Comparison of ENCODE assay signal across 24 cellular contexts in the genomic region with DNA sequence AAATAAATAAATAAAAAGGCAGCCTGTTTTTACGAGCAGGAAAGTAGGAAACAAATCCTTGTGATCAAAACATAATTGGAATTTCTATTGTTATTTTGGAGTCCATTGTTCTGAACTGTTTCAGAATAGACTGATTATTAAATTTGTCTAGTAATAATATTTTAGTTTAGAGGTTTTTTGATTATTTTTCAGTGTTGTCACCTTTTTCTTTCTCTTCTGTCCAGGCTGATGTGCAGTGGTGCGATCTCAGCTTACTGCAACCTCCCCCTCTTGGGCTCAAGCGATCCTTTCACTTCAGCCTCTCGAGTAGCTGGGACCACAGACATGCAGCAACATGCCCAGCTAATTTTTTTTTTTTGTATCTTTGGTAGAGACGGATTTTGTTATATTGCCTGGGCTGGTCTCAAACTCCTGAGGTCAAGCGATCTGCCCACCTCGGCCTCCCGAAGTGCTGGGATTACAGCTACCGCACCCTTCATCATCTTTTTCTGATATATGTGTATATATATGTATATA. TPM values are rescaled to one million over a fixed set of nuclear protein-coding genes. Genes with fewer than 3 reads are reported as not detected.
A peak's percentile ranks its signal among the peaks of the same experiment; 100 is the strongest.
DNase-seq lines count a peak whose midpoint lies in the region; TF ChIP-seq lines count a peak whose summit lies in the region.
"Had no signal": no experiment of that assay in that cellular context is flagged by ENCODE, and none has a peak within 500 bp of the region (broad histone marks: within the 10 kb centered on the region; RNA-seq: fewer than 3 reads in every experiment).

No MANE protein-coding gene starts in this region.

- H3K27ac ChIP-seq in osteoblast (ENCODE audit: low read depth, low read length), result no peak overlapping the region
- H3K27ac ChIP-seq: breast epithelium, esophagus muscularis mucosa, GM23248, prostate gland, upper lobe of right lung had no signal

- H3K4me2 ChIP-seq in osteoblast (ENCODE audit: insufficient read depth, low read length), result no peak overlapping the region

- peak overlapping the region; percentile 41 for H2AFZ ChIP-seq in osteoblast (ENCODE audit: low read length)
- H2AFZ ChIP-seq: GM23248 had no signal

- H3K79me2 ChIP-seq in osteoblast (ENCODE audit: insufficient read depth, low read length), result no peaks in the 10 kb centered on the region

- H3K4me3 ChIP-seq in osteoblast (ENCODE audit: insufficient read depth, low read length), result no peak overlapping the region
- H3K4me3 ChIP-seq: breast epithelium, esophagus muscularis mucosa, GM23248, lung, prostate gland, upper lobe of right lung had no signal

- peaks cover 29% of the 10 kb centered on the region for H3K36me3 Mint-ChIP-seq in brain

- DNase-seq in NCI-H1417 (lab: John Stamatoyannopoulos, UW), result peak in 2 of 3 experiments; percentile 24 to 26
- DNase-seq in NCI-H1417 treated with DMSO at 0.1 percent for 48 hours (lab: John Stamatoyannopoulos, UW), result no peak
- DNase-seq in NCI-H510A treated with DMSO at 0.1 percent for 48 hours (lab: John Stamatoyannopoulos, UW), result peak; percentile 20
- no peak for DNase-seq in osteoblast (ENCODE audit: insufficient read length, low spot score, missing footprints)
- no peak for DNase-seq in NCI-H1694 treated with DMSO at 0.1 percent for 48 hours (lab: John Stamatoyannopoulos, UW)
- no peak for DNase-seq in NCI-H1048 (lab: John Stamatoyannopoulos, UW)
- no peak for DNase-seq in GM13977 (ENCODE audit: low spot score)
- DNase-seq: 8988T; activated CD8-positive, alpha-beta T cell treated with anti-CD3 and anti-CD28 coated beads for 36 hours; activated gamma-delta T cell treated with Interleukin-2 at 50 U/mL for 16 hours; CD4-positive, alpha-beta T cell; foreskin melanocyte; GM23248; hypothalamus; NCI-H1436; NCI-H2171 treated with DMSO at 0.1 percent for 48 hours; stimulated activated CD8-positive, alpha-beta memory T cell treated with anti-CD3 and anti-CD28 coated beads, Interleukin-4, amount 100 ng/mL, for 48 hours; T-cell; upper lobe of right lung had no signal

- H3K4me1 Mint-ChIP-seq in brain, result peaks cover 56% of the 10 kb centered on the region

- in situ Hi-C loops in GM13977 (cut with MboI; ENCODE audit: low pct_unique_long_range_greater_than_20kb, low sequenced_read_pairs, unreplicated experiment), result no loop called here

- no peaks in the 10 kb centered on the region for H3K27me3 Mint-ChIP-seq in brain
- H3K27me3 Mint-ChIP-seq: activated CD8-positive, alpha-beta T cell treated with anti-CD3 and anti-CD28 coated beads for 36 hours; CD4-positive, alpha-beta T cell; T-cell had no signal

- peak overlapping the region; percentile 76 to 94 (median 89) for H3K27ac Mint-ChIP-seq in brain
- H3K27ac Mint-ChIP-seq: activated CD8-positive, alpha-beta T cell treated with anti-CD3 and anti-CD28 coated beads for 36 hours; CD4-positive, alpha-beta T cell had no signal

- H4K20me1 ChIP-seq in osteoblast (ENCODE audit: insufficient read depth, low read length), result no peaks in the 10 kb centered on the region

- H3K4me1 ChIP-seq in osteoblast (ENCODE audit: insufficient read depth, low read length), result no peaks in the 10 kb centered on the region
- H3K4me1 ChIP-seq: prostate gland had no signal

- H3K4me3 Mint-ChIP-seq in brain, result peak overlapping the region in 1 of 5 experiments; percentile 28
- H3K4me3 Mint-ChIP-seq: activated CD8-positive, alpha-beta T cell treated with anti-CD3 and anti-CD28 coated beads for 36 hours; CD4-positive, alpha-beta T cell; T-cell had no signal

- H3K27me3 ChIP-seq in osteoblast (ENCODE audit: insufficient read depth, low read length), result no peaks in the 10 kb centered on the region
- H3K27me3 ChIP-seq: breast epithelium, esophagus muscularis mucosa, upper lobe of right lung had no signal

- H3K36me3 ChIP-seq in osteoblast (ENCODE audit: insufficient read depth, low read length), result no peaks in the 10 kb centered on the region
- H3K36me3 ChIP-seq: breast epithelium, prostate gland, upper lobe of right lung had no signal

- TF ChIP-seq CTCF in brain (conservative IDR thresholded peaks at IDR 0.05) (no peak), osteoblast (IDR thresholded peaks at IDR 0.05; ENCODE audit: extremely low read depth, low read depth, low read length) (no peak), GM13977 (IDR thresholded peaks at IDR 0.05; ENCODE audit: extremely low read depth, insufficient read depth, missing control alignments) (no peak)

- H3K9me3 ChIP-seq in osteoblast (ENCODE audit: low read depth, low read length), result no peaks in the 10 kb centered on the region
- H3K9me3 ChIP-seq: breast epithelium, esophagus muscularis mucosa, prostate gland, upper lobe of right lung had no signal

- no peaks in the 10 kb centered on the region for H3K9me3 Mint-ChIP-seq in brain
- H3K9me3 Mint-ChIP-seq: activated CD8-positive, alpha-beta T cell treated with anti-CD3 and anti-CD28 coated beads for 36 hours; CD4-positive, alpha-beta T cell; T-cell had no signal

RNA-seq across cellular contexts. Expression of gene KAT2B, which starts 38.0 kb away (rescaled TPM):
- polyA plus RNA-seq in brain (ENCODE audit: insufficient read depth, low read depth, low replicate concordance), result 6.8 TPM
- 11.8 and 15.9 TPM in 2 replicates for total RNA-seq in osteoblast

Comparison
In these comparisons a context has a peak if more than half of its experiments do, and no peak if none do; other contexts are left out.
1. DNase-seq: peak in NCI-H1417 (2 of 3) and NCI-H510A treated with DMSO at 0.1 percent for 48 hours (single experiment); none in NCI-H1417 treated with DMSO at 0.1 percent for 48 hours (single experiment), osteoblast (single experiment), NCI-H1694 treated with DMSO at 0.1 percent for 48 hours (single experiment), NCI-H1048 (single experiment) and GM13977 (single experiment).